ENCODE assay signal across 16 cellular contexts in the genomic region with DNA sequence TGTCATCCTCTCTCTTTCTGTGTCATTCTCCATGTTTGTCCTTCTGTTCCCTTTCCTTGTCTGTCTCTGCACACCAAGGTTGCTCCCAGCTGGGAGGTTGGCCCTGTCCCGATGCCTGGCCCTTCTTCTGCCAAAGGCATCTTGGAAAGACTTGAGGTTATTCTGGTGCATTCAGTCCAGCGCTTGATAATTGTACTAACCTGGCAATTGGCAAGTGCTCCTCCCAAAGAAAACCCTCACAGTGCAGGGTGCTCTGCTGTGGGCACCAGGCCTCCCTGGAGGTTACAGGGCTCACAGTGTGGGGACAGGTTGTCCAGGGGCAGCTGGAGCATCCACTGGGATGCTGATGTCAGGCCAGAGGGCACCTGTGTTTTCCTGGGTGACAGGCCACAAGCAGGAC.
DNase-seq lines count a peak whose midpoint lies in the region; ATAC-seq and TF ChIP-seq lines count a peak whose summit lies in the region.
"Had no signal": no experiment of that assay in that cellular context is flagged by ENCODE, and none has a peak within 500 bp of the region (broad histone marks: within the 10 kb centered on the region; RNA-seq: fewer than 3 reads in every experiment).

No MANE protein-coding gene starts in this region.

- H3K27ac ChIP-seq in right cardiac atrium (ENCODE audit: low read length) = no peak overlapping the region
- H3K27ac ChIP-seq in right atrium auricular region = no peak overlapping the region
- no peak overlapping the region for H3K27ac ChIP-seq in osteoblast (ENCODE audit: low read depth, low read length)
- H3K27ac ChIP-seq in endodermal cell (ENCODE audit: low read depth, low read length) = no peak overlapping the region

- no peak overlapping the region for H2AFZ ChIP-seq in osteoblast (ENCODE audit: low read length)

- intact Hi-C loops in right cardiac atrium (cut with DNase I) = no loop called here

- peaks cover 70% of the 10 kb centered on the region for H3K79me2 ChIP-seq in osteoblast (ENCODE audit: insufficient read depth, low read length)

- no peaks in the 10 kb centered on the region for H3K9me3 ChIP-seq in right cardiac atrium (ENCODE audit: control insufficient read depth, low read length)
- no peaks in the 10 kb centered on the region for H3K9me3 ChIP-seq in right atrium auricular region
- no peaks in the 10 kb centered on the region for H3K9me3 ChIP-seq in osteoblast (ENCODE audit: low read depth, low read length)
- no peaks in the 10 kb centered on the region for H3K9me3 ChIP-seq in endodermal cell (ENCODE audit: control insufficient read depth, low read length)

- no peak overlapping the region for H3K4me3 Mint-ChIP-seq in endodermal cell
- H3K4me3 Mint-ChIP-seq: CD4-positive, alpha-beta T cell had no signal

- WGBS in right cardiac atrium = 43% methylated on average over 2 of the region's 2 CpGs
- WGBS in endodermal cell (ENCODE audit: insufficient coverage in 1 of 2, insufficient read length in 1 of 2), 2 experiments = 94 to 97% methylated on average over 2 of the region's 2 CpGs

- H4K20me1 ChIP-seq in osteoblast (ENCODE audit: insufficient read depth, low read length) = peaks cover 42% of the 10 kb centered on the region

- H3K27me3 ChIP-seq in right cardiac atrium (ENCODE audit: control insufficient read depth, insufficient read depth) (no peaks in the 10 kb centered on the region), right atrium auricular region (no peaks in the 10 kb centered on the region), osteoblast (ENCODE audit: insufficient read depth, low read length) (no peaks in the 10 kb centered on the region), endodermal cell (ENCODE audit: control insufficient read depth, insufficient read depth, low read length, poor library complexity, severe bottlenecking) (no peaks in the 10 kb centered on the region)

- H3K27ac Mint-ChIP-seq in endodermal cell = no peak overlapping the region
- H3K27ac Mint-ChIP-seq: CD4-positive, alpha-beta T cell had no signal

- ATAC-seq in right cardiac atrium (no peak), HG03135 (IDR thresholded peaks at IDR 0.05; ENCODE audit: unreplicated experiment) (no peak)

- no peak overlapping the region for H3K4me2 ChIP-seq in osteoblast (ENCODE audit: insufficient read depth, low read length)

- no peaks in the 10 kb centered on the region for H3K36me3 ChIP-seq in right atrium auricular region
- no peaks in the 10 kb centered on the region for H3K36me3 ChIP-seq in osteoblast (ENCODE audit: insufficient read depth, low read length)
- no peaks in the 10 kb centered on the region for H3K36me3 ChIP-seq in endodermal cell (ENCODE audit: control insufficient read depth, insufficient read depth, low read length)

- H3K9me3 Mint-ChIP-seq in endodermal cell = no peaks in the 10 kb centered on the region
- H3K9me3 Mint-ChIP-seq: CD4-positive, alpha-beta T cell had no signal

- no peak overlapping the region for H3K4me3 ChIP-seq in right cardiac atrium (ENCODE audit: low read length)
- H3K4me3 ChIP-seq in right atrium auricular region = no peak overlapping the region
- no peak overlapping the region for H3K4me3 ChIP-seq in osteoblast (ENCODE audit: insufficient read depth, low read length)
- H3K4me3 ChIP-seq in endodermal cell (ENCODE audit: low read length) = no peak overlapping the region

- H3K4me1 ChIP-seq in right cardiac atrium (ENCODE audit: control insufficient read depth, insufficient read depth, low read length) (no peaks in the 10 kb centered on the region), right atrium auricular region (peaks cover 0 to 13% of the 10 kb centered on the region in 2 donors), osteoblast (ENCODE audit: insufficient read depth, low read length) (peaks cover 11% of the 10 kb centered on the region), endodermal cell (ENCODE audit: control insufficient read depth, insufficient read depth, low read length) (no peaks in the 10 kb centered on the region)

- peaks cover 8% of the 10 kb centered on the region for H3K4me1 Mint-ChIP-seq in endodermal cell

- H3K27me3 Mint-ChIP-seq in endodermal cell (ENCODE audit: insufficient read depth) = no peaks in the 10 kb centered on the region
- H3K27me3 Mint-ChIP-seq: CD4-positive, alpha-beta T cell had no signal

- TF ChIP-seq CTCF in right atrium auricular region (IDR thresholded peaks at IDR 0.05) = no peak
- TF ChIP-seq CTCF in osteoblast (IDR thresholded peaks at IDR 0.05; ENCODE audit: extremely low read depth, low read depth, low read length) = no peak
- TF ChIP-seq CTCF in endodermal cell (conservative IDR thresholded peaks at IDR 0.05) = no peak

- DNase-seq in right cardiac atrium (peak in 2 of 3 donors; percentile 14 to 43), right atrium auricular region (ENCODE audit: low spot score) (no peak), cerebellar cortex (ENCODE audit: low spot score) (peak; percentile 64), osteoblast (ENCODE audit: insufficient read length, low spot score, missing footprints) (peak; percentile 38), COLO668 (lab: John Stamatoyannopoulos, UW; ENCODE audit: unreplicated experiment) (no peak), endodermal cell (no peak)
- DNase-seq: Calu3; CD4-positive, alpha-beta T cell; DMS53; NCI-H1417 treated with DMSO at 0.1 percent for 48 hours; NCI-H187 treated with DMSO at 0.1 percent for 48 hours; NCI-H226; NCI-H82; OCI-M1; SIG-M5 had no signal

- H3K36me3 Mint-ChIP-seq in endodermal cell (ENCODE audit: low read depth) = peaks cover under 1% of the 10 kb centered on the region

- H3K9ac ChIP-seq in endodermal cell (ENCODE audit: extremely low read depth, low read length, poor library complexity, severe bottlenecking) = no peak overlapping the region

Comparison
In these comparisons a context has a peak if more than half of its experiments do, and no peak if none do; other contexts are left out.
1. DNase-seq: peak in right cardiac atrium (2 of 3), cerebellar cortex (single experiment) and osteoblast (single experiment); none in right atrium auricular region (single experiment), COLO668 (single experiment) and endodermal cell (single experiment).